In the genomic region with DNA sequence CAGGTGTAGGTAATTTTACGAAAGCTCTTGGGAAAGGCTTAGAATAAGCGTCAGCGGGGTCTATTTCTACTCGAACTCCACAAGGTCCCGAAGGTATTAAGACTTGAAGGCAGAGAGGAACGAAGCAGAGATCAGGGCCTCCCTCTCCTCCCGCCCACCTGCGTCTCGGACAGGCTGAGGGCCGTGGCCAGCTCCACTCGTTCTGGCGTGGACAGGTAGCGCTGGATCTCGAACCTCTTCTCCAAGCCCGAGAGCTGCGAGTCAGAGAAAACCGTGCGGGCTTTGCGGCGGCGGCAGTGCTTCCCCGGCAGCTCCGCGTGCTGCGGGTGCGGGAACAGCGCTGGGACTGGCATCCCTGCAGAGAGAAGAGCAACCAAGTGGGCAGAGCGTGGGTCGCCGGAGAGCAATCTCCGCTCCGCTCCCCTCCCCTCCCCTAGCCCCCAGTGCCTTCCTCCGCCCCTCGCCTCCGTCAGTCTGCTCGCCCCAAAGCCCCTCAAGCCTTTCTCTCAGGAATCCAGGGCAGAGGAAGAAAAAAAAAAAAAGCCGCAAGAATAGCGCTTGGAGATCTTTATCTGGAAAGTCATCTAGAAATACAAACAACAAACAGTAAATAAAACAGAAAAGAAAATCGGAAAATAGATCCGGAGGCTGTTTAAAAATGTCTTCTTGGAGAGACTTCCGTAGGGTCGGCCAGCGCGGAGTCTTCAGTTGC, we compare ENCODE assay signal across 28 cellular contexts. TPM values are rescaled to one million over a fixed set of nuclear protein-coding genes. Genes with fewer than 3 reads are reported as not detected.
DNase-seq lines count a peak whose midpoint lies in the region; ATAC-seq and TF ChIP-seq lines count a peak whose summit lies in the region.
"Had no signal": no experiment of that assay in that cellular context is flagged by ENCODE, and none has a peak within 500 bp of the region (broad histone marks: within the 10 kb centered on the region; RNA-seq: fewer than 3 reads in every experiment).

No MANE protein-coding gene starts in this region.

- no peak overlapping the region for H4K5ac ChIP-seq in mesendoderm (ENCODE audit: low read length)

- no peaks in the 10 kb centered on the region for H3K9me3 ChIP-seq in psoas muscle
- H3K9me3 ChIP-seq: esophagus squamous epithelium, left ventricle myocardium inferior, suprapubic skin had no signal

- H2BK15ac ChIP-seq in mesendoderm (replicated peaks; ENCODE audit: low read depth) = no peak overlapping the region

- peaks cover 3% of the 10 kb centered on the region for H3K36me3 Mint-ChIP-seq in activated naive CD8-positive, alpha-beta T cell
- peaks cover 3% of the 10 kb centered on the region for H3K36me3 Mint-ChIP-seq in activated naive CD8-positive, alpha-beta T cell treated with anti-CD3 and anti-CD28 coated beads for 36 hours
- H3K36me3 Mint-ChIP-seq: activated CD4-positive, alpha-beta memory T cell treated with anti-CD3 and anti-CD28 coated beads for 36 hours had no signal

- H2BK5ac ChIP-seq in mesendoderm (ENCODE audit: low read length) = no peak overlapping the region

- no peaks in the 10 kb centered on the region for H3K79me1 ChIP-seq in mesendoderm (ENCODE audit: low read length)

- no peak overlapping the region for H2AK5ac ChIP-seq in mesendoderm (ENCODE audit: low read length)

- no peak for DNase-seq in activated naive CD8-positive, alpha-beta T cell treated with anti-CD3 and anti-CD28 coated beads for 36 hours
- DNase-seq in ecto neural progenitor cell (ENCODE audit: low spot score) (peak; percentile 60), mesendoderm (peak; percentile 18), RKO (ENCODE audit: low spot score) (no peak), putamen (ENCODE audit: low spot score) (no peak), psoas muscle (no peak), HCEC 1CT (no peak)
- DNase-seq: activated CD4-positive, alpha-beta memory T cell treated with anti-CD3 and anti-CD28 coated beads for 36 hours; activated naive CD4-positive, alpha-beta T cell treated with anti-CD3 and anti-CD28 coated beads, Interleukin-2, amount 10 ng/mL, durations not matched to agents 7 days and 5 days; activated T-cell treated with anti-CD3 and anti-CD28 coated beads, Interleukin-2, amount 50 U/mL, for 4 hours; effector CD8-positive, alpha-beta T cell; esophagus squamous epithelium; KG1; left ventricle myocardium inferior; NCI-H1694; NCI-H226; nucleus accumbens; PC-3; stimulated activated CD4-positive, alpha-beta T cell treated with anti-CD3 and anti-CD28 coated beads, Interleukin-15, amount 100 ng/mL, for 24 hours had no signal

- no peak overlapping the region for H3K4me2 ChIP-seq in mesendoderm (ENCODE audit: low read length)

- H3K79me2 ChIP-seq in mesendoderm (ENCODE audit: control insufficient read depth, insufficient read depth, low read length) = no peaks in the 10 kb centered on the region

- H3K27me3 Mint-ChIP-seq in activated naive CD8-positive, alpha-beta T cell = peaks cover 65% of the 10 kb centered on the region
- peaks cover 99% of the 10 kb centered on the region for H3K27me3 Mint-ChIP-seq in activated naive CD8-positive, alpha-beta T cell treated with anti-CD3 and anti-CD28 coated beads for 36 hours

- no CpG with 5 or more reads among the region's 44 CpGs for WGBS in mesendoderm (ENCODE audit: extremely low coverage, insufficient coverage, low lambda C conversion rate)
- WGBS in psoas muscle, 3 donors = 3 to 4% (median 4%) methylated on average over 41 to 44 of the region's 44 CpGs

- TF ChIP-seq CTCF in psoas muscle (IDR thresholded peaks at IDR 0.05) = no peak

- H3K4me3 ChIP-seq in mesendoderm (ENCODE audit: low read length) (no peak overlapping the region), psoas muscle (no peak overlapping the region)
- H3K4me3 ChIP-seq: esophagus squamous epithelium, left ventricle myocardium inferior, suprapubic skin had no signal

- H4K8ac ChIP-seq in mesendoderm (ENCODE audit: low read depth, low read length) = no peak overlapping the region

- H3K36me3 ChIP-seq in mesendoderm (ENCODE audit: control insufficient read depth, insufficient read depth, low read length) (no peaks in the 10 kb centered on the region), psoas muscle (ENCODE audit: insufficient read depth in 1 of 2, low read depth in 1 of 2) (no peaks in the 10 kb centered on the region)
- H3K36me3 ChIP-seq: esophagus squamous epithelium, left ventricle myocardium inferior, suprapubic skin had no signal

- peaks cover 43% of the 10 kb centered on the region for H3K4me1 Mint-ChIP-seq in activated naive CD8-positive, alpha-beta T cell (ENCODE audit: low read depth)
- H3K4me1 Mint-ChIP-seq in activated naive CD8-positive, alpha-beta T cell treated with anti-CD3 and anti-CD28 coated beads for 36 hours = peaks cover 29% of the 10 kb centered on the region

- no peak overlapping the region for H3K18ac ChIP-seq in mesendoderm (ENCODE audit: low read length)

- H3K23ac ChIP-seq in mesendoderm (ENCODE audit: low read length) = no peak overlapping the region

- H3K4ac ChIP-seq in mesendoderm (ENCODE audit: low read depth, low read length) = no peak overlapping the region

- H3K9ac ChIP-seq in mesendoderm (ENCODE audit: low read length) = no peak overlapping the region

- H3K27ac Mint-ChIP-seq in activated naive CD8-positive, alpha-beta T cell = no peak overlapping the region
- no peak overlapping the region for H3K27ac Mint-ChIP-seq in activated naive CD8-positive, alpha-beta T cell treated with anti-CD3 and anti-CD28 coated beads for 36 hours
- H3K27ac Mint-ChIP-seq: activated CD4-positive, alpha-beta memory T cell treated with anti-CD3 and anti-CD28 coated beads for 36 hours had no signal

- H3K4me3 Mint-ChIP-seq in activated naive CD8-positive, alpha-beta T cell = peak overlapping the region; percentile 31
- H3K4me3 Mint-ChIP-seq in activated naive CD8-positive, alpha-beta T cell treated with anti-CD3 and anti-CD28 coated beads for 36 hours = no peak overlapping the region
- H3K4me3 Mint-ChIP-seq: activated CD4-positive, alpha-beta memory T cell treated with anti-CD3 and anti-CD28 coated beads for 36 hours; activated naive CD4-positive, alpha-beta T cell treated with anti-CD3 and anti-CD28 coated beads, Interleukin-2, amount 10 ng/mL, durations not matched to agents 7 days and 5 days; activated T-cell treated with anti-CD3 and anti-CD28 coated beads, Interleukin-2, amount 50 U/mL, for 4 hours; T-helper 1 cell treated with Interleukin-12 subunit alpha and Interleukin-12 subunit beta and Interleukin-4 antibody, amounts not matched to agents 30 μg/mL and 1 μg/mL, for 36 hours had no signal

- no peaks in the 10 kb centered on the region for H3K4me1 ChIP-seq in mesendoderm (ENCODE audit: control insufficient read depth, low read depth, low read length)
- peaks cover 4% of the 10 kb centered on the region for H3K4me1 ChIP-seq in psoas muscle

- intact Hi-C loops in psoas muscle (cut with DNase I) = no loop called here

- H3K27me3 ChIP-seq in mesendoderm (ENCODE audit: insufficient read depth, low read length, poor library complexity) (peaks cover 73% of the 10 kb centered on the region), psoas muscle (ENCODE audit: insufficient read depth in 3 of 3, low read length in 2 of 3) (peaks cover 0 to 99% (median 38%) of the 10 kb centered on the region in 3 donors)

- H2BK120ac ChIP-seq in mesendoderm (ENCODE audit: low read depth, low read length) = no peak overlapping the region

- H3K27ac ChIP-seq in mesendoderm (ENCODE audit: low read depth, low read length) = no peak overlapping the region
- no peak overlapping the region for H3K27ac ChIP-seq in psoas muscle
- H3K27ac ChIP-seq: C4-2B, esophagus squamous epithelium, left ventricle myocardium inferior, suprapubic skin had no signal

- ATAC-seq in psoas muscle = no peak
- ATAC-seq: activated T-cell treated with anti-CD3 and anti-CD28 coated beads, Interleukin-2, amount 50 U/mL, for 4 hours; PC-3; sciatic nerve had no signal

- no peak overlapping the region for H3K56ac ChIP-seq in mesendoderm (ENCODE audit: low read length)

- peaks cover 11% of the 10 kb centered on the region for H3K9me3 Mint-ChIP-seq in activated naive CD8-positive, alpha-beta T cell (ENCODE audit: low read depth)
- peaks cover 3% of the 10 kb centered on the region for H3K9me3 Mint-ChIP-seq in activated naive CD8-positive, alpha-beta T cell treated with anti-CD3 and anti-CD28 coated beads for 36 hours
- H3K9me3 Mint-ChIP-seq: activated CD4-positive, alpha-beta memory T cell treated with anti-CD3 and anti-CD28 coated beads for 36 hours; activated naive CD4-positive, alpha-beta T cell treated with anti-CD3 and anti-CD28 coated beads, Interleukin-2, amount 10 ng/mL, durations not matched to agents 7 days and 5 days; activated T-cell treated with anti-CD3 and anti-CD28 coated beads, Interleukin-2, amount 50 U/mL, for 4 hours had no signal

RNA-seq across cellular contexts. Expression of a gene that starts 2.4 kb away (rescaled TPM):
- total RNA-seq in activated naive CD8-positive, alpha-beta T cell treated with anti-CD3 and anti-CD28 coated beads for 36 hours = not detected
- not detected for polyA plus RNA-seq in mesendoderm (2013, experiment 1 of 2)
- not detected for polyA plus RNA-seq in mesendoderm (2013, experiment 2 of 2)
- not detected for total RNA-seq in psoas muscle
- not detected for polyA plus RNA-seq in psoas muscle
- total RNA-seq: activated CD4-positive, alpha-beta memory T cell treated with anti-CD3 and anti-CD28 coated beads for 36 hours; activated T-cell treated with anti-CD3 and anti-CD28 coated beads, Interleukin-2, amount 50 U/mL, for 4 hours; cerebellum; esophagus squamous epithelium; G401; left ventricle myocardium inferior; mononuclear cell; PC-3; sciatic nerve; SK-MEL-5; suprapubic skin had no signal

Comparison
In these comparisons a context has a peak if more than half of its experiments do, and no peak if none do; other contexts are left out.
1. DNase-seq: peak in ecto neural progenitor cell (single experiment) and mesendoderm (single experiment); none in activated naive CD8-positive, alpha-beta T cell treated with anti-CD3 and anti-CD28 coated beads for 36 hours (single experiment), RKO (single experiment), putamen (single experiment), psoas muscle (0 of 2) and HCEC 1CT (single experiment).